In the genomic region with DNA sequence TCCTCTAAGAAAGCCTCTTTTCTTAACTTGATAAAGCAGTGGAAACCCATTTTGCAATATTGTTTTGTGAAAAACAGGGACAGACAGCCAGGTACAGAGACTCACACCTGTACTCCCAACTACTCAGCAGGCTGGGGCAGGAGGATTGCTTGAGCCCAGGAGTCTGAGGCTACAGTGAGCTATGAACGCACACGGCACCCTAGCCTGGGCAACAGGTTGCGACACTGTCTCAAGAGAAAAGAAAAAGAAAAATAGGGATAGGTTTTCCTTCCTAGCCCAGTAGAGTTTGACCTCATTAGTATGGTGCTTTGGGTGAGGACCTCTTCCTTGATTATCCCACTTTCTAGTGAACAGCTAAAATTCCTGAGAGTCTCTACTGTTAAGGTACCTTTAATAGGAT, we compare ENCODE assay signal across 24 cellular contexts.
"Had no signal": no experiment of that assay in that cellular context is flagged by ENCODE, and none has a peak within 500 bp of the region (broad histone marks: within the 10 kb centered on the region; RNA-seq: fewer than 3 reads in every experiment).

No MANE protein-coding gene starts in this region.

- FAIRE-seq: frontal cortex had no signal

- H3K9me3 ChIP-seq: lower lobe of right lung, ovary, psoas muscle, spleen, thoracic aorta, tibial nerve, upper lobe of right lung, uterus had no signal

- DNase-seq: dorsolateral prefrontal cortex; effector CD4-positive, alpha-beta T cell; hypothalamus; immature natural killer cell; islet precursor cell; kidney glomerular epithelial cell; left colon; left ventricle myocardium superior; lower lobe of right lung; natural killer cell; occipital lobe; ovary; posterior cingulate gyrus; psoas muscle; right cardiac atrium; spleen; stimulated activated CD4-positive, alpha-beta T cell treated with anti-CD3 and anti-CD28 coated beads, Interleukin-4, amount 100 ng/mL, for 4 hours; stimulated activated naive B cell treated with anti-CD40 and anti-IgM and Interleukin-4, amounts not matched to agents 10 μg/mL and 1 μg/mL and 100 μg/mL, for 72 hours; upper lobe of right lung; uterus had no signal

- ATAC-seq: left colon; left ventricle myocardium superior; lower lobe of right lung; natural killer cell; psoas muscle; right cardiac atrium; stimulated activated naive B cell treated with anti-CD40 and anti-IgM and Interleukin-4, amounts not matched to agents 10 μg/mL and 1 μg/mL and 100 μg/mL, for 72 hours; upper lobe of right lung had no signal

- H3K4me1 ChIP-seq: lower lobe of right lung, psoas muscle, spleen, tibial nerve, upper lobe of right lung, uterus had no signal

- H3K27ac ChIP-seq: lower lobe of right lung, ovary, psoas muscle, skin epidermis, spleen, thoracic aorta, tibial nerve, upper lobe of right lung, uterus had no signal

- H3K27me3 ChIP-seq: dorsolateral prefrontal cortex, ovary, spleen, tibial nerve, upper lobe of right lung, uterus had no signal

- H3K36me3 ChIP-seq: ovary, uterus had no signal

- H3K4me3 ChIP-seq: dorsolateral prefrontal cortex, lower lobe of right lung, ovary, psoas muscle, skin epidermis, spleen, thoracic aorta, tibial nerve, upper lobe of right lung, uterus had no signal
